Comparison of ENCODE assay signal across 17 cellular contexts in genomic region chr7:116691664-116692063, GRCh38. TPM values are rescaled to one million over a fixed set of nuclear protein-coding genes. Genes with fewer than 3 reads are reported as not detected.
DNase-seq lines count a peak whose midpoint lies in the region; ATAC-seq and TF ChIP-seq lines count a peak whose summit lies in the region.
"Had no signal": no experiment of that assay in that cellular context is flagged by ENCODE, and none has a peak within 500 bp of the region (broad histone marks: within the 10 kb centered on the region; RNA-seq: fewer than 3 reads in every experiment).

No MANE protein-coding gene starts in this region.

- H3K4me3 ChIP-seq in choroid plexus epithelial cell (ENCODE audit: low read depth, low read length) (no peak overlapping the region), mesenchymal stem cell (ENCODE audit: insufficient read depth in 1 of 2, low read depth in 1 of 2, low read length in 2 of 2) (no peak overlapping the region), hepatocyte (no peak overlapping the region)
- H3K4me3 ChIP-seq: ovary had no signal

- H3K27ac ChIP-seq in mesenchymal stem cell (ENCODE audit: low read length, poor library complexity, severe bottlenecking) = peak overlapping the region; percentile 40
- H3K27ac ChIP-seq in hepatocyte = no peak overlapping the region
- H3K27ac ChIP-seq: ovary had no signal

- no peaks in the 10 kb centered on the region for H4K20me1 ChIP-seq in hepatocyte (ENCODE audit: insufficient read depth, poor library complexity, severe bottlenecking)

- H3K18ac ChIP-seq in mesenchymal stem cell (ENCODE audit: low read depth in 1 of 2, low read length in 2 of 2) = no peak overlapping the region

- H4K8ac ChIP-seq in mesenchymal stem cell (ENCODE audit: low read length) = no peak overlapping the region

- H2BK120ac ChIP-seq in mesenchymal stem cell (ENCODE audit: low read depth, low read length) = no peak overlapping the region

- H3K23ac ChIP-seq in mesenchymal stem cell (ENCODE audit: low read length in 2 of 2) = no peak overlapping the region

- no peak for TF ChIP-seq CTCF in Calu3 (IDR thresholded peaks at IDR 0.05; ENCODE audit: unreplicated experiment)
- no peak for TF ChIP-seq CTCF in choroid plexus epithelial cell (conservative IDR thresholded peaks at IDR 0.05; ENCODE audit: low read depth, low read length)
- no peak for TF ChIP-seq CTCF in hepatocyte (IDR thresholded peaks at IDR 0.05; ENCODE audit: poor library complexity)

- peak overlapping the region; percentile 98 for H3K27ac Mint-ChIP-seq in Calu3 (ENCODE audit: unreplicated experiment)
- H3K27ac Mint-ChIP-seq: activated B cell treated with CpG ODN at 0.5 μM for 24 hours had no signal

- H3K36me3 ChIP-seq in mesenchymal stem cell (ENCODE audit: control insufficient read depth in 1 of 2, insufficient read depth in 2 of 2, low read depth in 1 of 2, low read length in 2 of 2) (peaks cover 10 to 15% of the 10 kb centered on the region in 2 experiments), hepatocyte (replicated peaks; ENCODE audit: insufficient read depth, low read depth) (no peaks in the 10 kb centered on the region)
- H3K36me3 ChIP-seq: ovary had no signal

- H3K14ac ChIP-seq in mesenchymal stem cell (ENCODE audit: low read length in 2 of 2) = no peak overlapping the region

- no peaks in the 10 kb centered on the region for H3K79me1 ChIP-seq in mesenchymal stem cell (replicated peaks; ENCODE audit: low read length, poor library complexity, severe bottlenecking)

- H3K9me3 ChIP-seq in mesenchymal stem cell (ENCODE audit: control insufficient read depth, low read length) = no peaks in the 10 kb centered on the region
- no peaks in the 10 kb centered on the region for H3K9me3 ChIP-seq in hepatocyte (ENCODE audit: low read depth)
- H3K9me3 ChIP-seq: ovary had no signal

- no peak overlapping the region for H2BK15ac ChIP-seq in mesenchymal stem cell (ENCODE audit: low read depth, poor library complexity, severe bottlenecking)

- intact Hi-C loops in Calu3 (cut with micrococcal nuclease; ENCODE audit: unreplicated experiment) = loop anchor here (2.0 to 5.0 kb wide), 3 partner anchors 15 to 111 kb away; no protein-coding TSS in a partner anchor

- CTCF ChIA-PET in Calu3 (lab: Charles Lee) = interaction anchor here (0.8 to 1.4 kb wide), 3 partner anchors 16 to 21 kb away, joined by 3 to 4 read pairs (median 4); no protein-coding TSS in a partner anchor

- H3K9ac ChIP-seq in mesenchymal stem cell (ENCODE audit: low read length) = peak overlapping the region; percentile 65

- BruUV-seq in Calu3 (replicated peaks; lab: Mats Ljungman, UMichigan) = no TSS peak

- DNase-seq in Calu3 (no peak), NCI-H226 (peak; percentile 92), choroid plexus epithelial cell (ENCODE audit: low read depth) (peak; percentile 79), mesenchymal stem cell (no peak), hepatocyte (ENCODE audit: low spot score) (no peak), NCI-H1417 (lab: John Stamatoyannopoulos, UW) (no peak)
- no peak for DNase-seq in activated CD8-positive, alpha-beta memory T cell treated with anti-CD3 and anti-CD28 coated beads, Interleukin-2, amount 50 U/mL, for 4 hours
- DNase-seq: activated B cell treated with CpG ODN at 0.5 μM for 24 hours, amygdala, erythroblast, hypothalamus, left colon, NCI-H2081 treated with DMSO at 0.1 percent for 48 hours, NCI-H69, ovary, T-helper 1 cell had no signal

- H2BK12ac ChIP-seq in mesenchymal stem cell (ENCODE audit: low read length in 2 of 2) = no peak overlapping the region

- no peaks in the 10 kb centered on the region for H3K27me3 ChIP-seq in mesenchymal stem cell (ENCODE audit: control insufficient read depth in 1 of 2, insufficient read depth in 1 of 2, low read length in 2 of 2)
- no peaks in the 10 kb centered on the region for H3K27me3 ChIP-seq in hepatocyte
- H3K27me3 ChIP-seq: ovary had no signal

- H4K91ac ChIP-seq in mesenchymal stem cell (ENCODE audit: low read length) = no peak overlapping the region

- 83% methylated on average over 2 of the region's 3 CpGs for WGBS in mesenchymal stem cell
- 75% methylated on average over 3 of the region's 3 CpGs for WGBS in hepatocyte (ENCODE audit: low lambda C conversion rate, missing lambda C conversion rate)

- peak overlapping the region; percentile 3 for H2AK5ac ChIP-seq in mesenchymal stem cell (ENCODE audit: low read length, severe bottlenecking)

- no peak overlapping the region for H2AFZ ChIP-seq in mesenchymal stem cell (ENCODE audit: low read depth, low read length)
- H2AFZ ChIP-seq in hepatocyte = no peak overlapping the region

- H3K4me2 ChIP-seq in mesenchymal stem cell (ENCODE audit: low read length, poor library complexity, severe bottlenecking) (no peak overlapping the region), hepatocyte (no peak overlapping the region)

- ATAC-seq in GM18868 (IDR thresholded peaks at IDR 0.05; ENCODE audit: unreplicated experiment) = no peak
- ATAC-seq: left colon had no signal

- no peak overlapping the region for H3K4ac ChIP-seq in mesenchymal stem cell (ENCODE audit: low read depth in 1 of 2, low read length in 2 of 2)

- H3K27me3 Mint-ChIP-seq in Calu3 (ENCODE audit: unreplicated experiment) = no peaks in the 10 kb centered on the region

- peaks cover 12% of the 10 kb centered on the region for H3K79me2 ChIP-seq in hepatocyte

- no peak overlapping the region for H2BK5ac ChIP-seq in mesenchymal stem cell (ENCODE audit: low read depth, low read length, poor library complexity, severe bottlenecking)

- peak overlapping the region; percentile 60 for H3K4me3 Mint-ChIP-seq in Calu3 (ENCODE audit: low read depth, unreplicated experiment)
- H3K4me3 Mint-ChIP-seq: activated B cell treated with CpG ODN at 0.5 μM for 24 hours had no signal

- no peaks in the 10 kb centered on the region for H3K9me2 ChIP-seq in hepatocyte (replicated peaks; ENCODE audit: insufficient read depth)

- peaks cover 54% of the 10 kb centered on the region for H3K36me3 Mint-ChIP-seq in Calu3 (ENCODE audit: insufficient read depth, unreplicated experiment)

- H3K4me1 ChIP-seq in mesenchymal stem cell (ENCODE audit: control insufficient read depth, insufficient read depth, low read depth, low read length) (peaks cover 14% of the 10 kb centered on the region), hepatocyte (ENCODE audit: insufficient read depth) (no peaks in the 10 kb centered on the region)

- peaks cover 68% of the 10 kb centered on the region for H3K4me1 Mint-ChIP-seq in Calu3 (ENCODE audit: low read depth, unreplicated experiment)

- no peaks in the 10 kb centered on the region for H3K9me3 Mint-ChIP-seq in Calu3 (ENCODE audit: low read depth, unreplicated experiment)
- H3K9me3 Mint-ChIP-seq: activated B cell treated with CpG ODN at 0.5 μM for 24 hours had no signal

RNA-seq across cellular contexts. Expression of gene MET, which starts 19.7 kb away (rescaled TPM):
- total RNA-seq in Calu3 (2022) (242 and 249 TPM in 2 replicates), hepatocyte (29.3 and 35.7 TPM in 2 replicates)
- polyA plus RNA-seq in mesenchymal stem cell (2013, experiment 1 of 2) = 0.19 TPM
- polyA plus RNA-seq in mesenchymal stem cell (2013, experiment 2 of 2) = 0.38 TPM
- 6.5 and 12.7 TPM in 2 replicates for polyA plus RNA-seq in hepatocyte

Comparison
In these comparisons a context has a peak if more than half of its experiments do, and no peak if none do; other contexts are left out.
1. DNase-seq: peak in NCI-H226 (single experiment) and choroid plexus epithelial cell (single experiment); none in Calu3 (single experiment), mesenchymal stem cell (single experiment), hepatocyte (single experiment), NCI-H1417 (0 of 3) and activated CD8-positive, alpha-beta memory T cell treated with anti-CD3 and anti-CD28 coated beads, Interleukin-2, amount 50 U/mL, for 4 hours (single experiment).